ENCODE assay signal across 9 cellular contexts in genomic region chr13:108270442-108270841, GRCh38. TPM values are rescaled to one million over a fixed set of nuclear protein-coding genes. Genes with fewer than 3 reads are reported as not detected.
DNase-seq lines count a peak whose midpoint lies in the region; ATAC-seq, FAIRE-seq and TF ChIP-seq lines count a peak whose summit lies in the region.
"Had no signal": no experiment of that assay in that cellular context is flagged by ENCODE, and none has a peak within 500 bp of the region (broad histone marks: within the 10 kb centered on the region; RNA-seq: fewer than 3 reads in every experiment).

No MANE protein-coding gene starts in this region.

- peak overlapping the region; percentile 12 to 36 for H3K4me3 ChIP-seq in muscle layer of colon (ENCODE audit: low read depth in 1 of 2, low read length in 2 of 2)
- no peak overlapping the region for H3K4me3 ChIP-seq in Caco-2 (ENCODE audit: low read depth, low read length)

- CTCF ChIA-PET in activated CD4-positive, alpha-beta T cell treated with anti-CD3 and anti-CD28 coated beads for 36 hours (lab: Charles Lee), result interaction anchor here (0.6 kb wide), 1 partner anchor 61 kb away, joined by 3 read pairs; no protein-coding TSS in a partner anchor
- CTCF ChIA-PET in Caco-2 (lab: Charles Lee), result no interaction called here

- H3K27ac Mint-ChIP-seq in activated CD4-positive, alpha-beta T cell treated with anti-CD3 and anti-CD28 coated beads for 36 hours, result peak overlapping the region; percentile 82
- peak overlapping the region; percentile 89 for H3K27ac Mint-ChIP-seq in activated naive CD8-positive, alpha-beta T cell treated with anti-CD3 and anti-CD28 coated beads for 36 hours
- no peak overlapping the region for H3K27ac Mint-ChIP-seq in Caco-2 (ENCODE audit: unreplicated experiment)

- BruUV-seq in Caco-2 (replicated peaks; lab: Mats Ljungman, UMichigan), result no TSS peak

- POLR2A ChIA-PET in activated CD4-positive, alpha-beta T cell treated with anti-CD3 and anti-CD28 coated beads for 36 hours (lab: Charles Lee), result no interaction called here
- POLR2A ChIA-PET in Caco-2 (lab: Charles Lee), result no interaction called here

- no peaks in the 10 kb centered on the region for H3K36me3 ChIP-seq in muscle layer of colon (ENCODE audit: insufficient read depth, low read length)
- H3K36me3 ChIP-seq in Caco-2 (ENCODE audit: control insufficient read depth, insufficient read depth, low read length), result no peaks in the 10 kb centered on the region

- no peaks in the 10 kb centered on the region for H3K27me3 Mint-ChIP-seq in activated CD4-positive, alpha-beta T cell treated with anti-CD3 and anti-CD28 coated beads for 36 hours
- H3K27me3 Mint-ChIP-seq in activated naive CD8-positive, alpha-beta T cell treated with anti-CD3 and anti-CD28 coated beads for 36 hours, result no peaks in the 10 kb centered on the region
- no peaks in the 10 kb centered on the region for H3K27me3 Mint-ChIP-seq in Caco-2 (ENCODE audit: insufficient read depth, unreplicated experiment)

- H3K9me3 ChIP-seq in muscle layer of colon (ENCODE audit: low read length) (no peaks in the 10 kb centered on the region), Caco-2 (no peaks in the 10 kb centered on the region)

- H3K4me1 Mint-ChIP-seq in activated CD4-positive, alpha-beta T cell treated with anti-CD3 and anti-CD28 coated beads for 36 hours, result peaks cover 43% of the 10 kb centered on the region
- peaks cover 31% of the 10 kb centered on the region for H3K4me1 Mint-ChIP-seq in activated naive CD8-positive, alpha-beta T cell treated with anti-CD3 and anti-CD28 coated beads for 36 hours
- no peaks in the 10 kb centered on the region for H3K4me1 Mint-ChIP-seq in Caco-2 (ENCODE audit: low read depth, unreplicated experiment)

- no peak for TF ChIP-seq CTCF in Caco-2 (IDR thresholded peaks at IDR 0.05; ENCODE audit: insufficient read depth in 1 of 2, low read depth in 1 of 2, low read length in 1 of 2, severe bottlenecking in 1 of 2, unreplicated experiment in 1 of 2)

- H3K9ac ChIP-seq in muscle layer of colon (ENCODE audit: low read length), result no peak overlapping the region

- H3K27me3 ChIP-seq in muscle layer of colon (ENCODE audit: control insufficient read depth in 1 of 2, insufficient read depth in 2 of 2, low read length in 2 of 2), result no peaks in the 10 kb centered on the region
- H3K27me3 ChIP-seq in Caco-2 (replicated peaks; ENCODE audit: control insufficient read depth, insufficient read depth, low read length), result no peaks in the 10 kb centered on the region

- ATAC-seq in activated CD4-positive, alpha-beta T cell treated with anti-CD3 and anti-CD28 coated beads for 36 hours, result peak; percentile 2
- ATAC-seq in HG03095 (IDR thresholded peaks at IDR 0.05; ENCODE audit: unreplicated experiment) (peak; percentile 8), GM18873 (IDR thresholded peaks at IDR 0.05; ENCODE audit: low FRiP score, unreplicated experiment) (no peak)

- no peak for FAIRE-seq in HTR-8/SVneo (lab: Jason Lieb, UNC)

- peak overlapping the region; percentile 72 for H3K4me3 Mint-ChIP-seq in activated CD4-positive, alpha-beta T cell treated with anti-CD3 and anti-CD28 coated beads for 36 hours
- peak overlapping the region; percentile 82 for H3K4me3 Mint-ChIP-seq in activated naive CD8-positive, alpha-beta T cell treated with anti-CD3 and anti-CD28 coated beads for 36 hours
- H3K4me3 Mint-ChIP-seq in Caco-2 (ENCODE audit: unreplicated experiment), result no peak overlapping the region

- intact Hi-C loops in activated CD4-positive, alpha-beta T cell treated with anti-CD3 and anti-CD28 coated beads for 36 hours (cut with DNase I, micrococcal nuclease), result no loop called here
- intact Hi-C loops in Caco-2 (cut with micrococcal nuclease; ENCODE audit: unreplicated experiment), result no loop called here

- DNase-seq in activated CD4-positive, alpha-beta T cell treated with anti-CD3 and anti-CD28 coated beads for 36 hours, result peak; percentile 10
- DNase-seq in activated CD4-positive, alpha-beta T cell treated with anti-CD3 and anti-CD28 coated beads for 1 hour, result no peak
- no peak for DNase-seq in activated naive CD8-positive, alpha-beta T cell treated with anti-CD3 and anti-CD28 coated beads for 36 hours
- DNase-seq in Caco-2 (no peak), HTR-8/SVneo (ENCODE audit: insufficient read length, low spot score) (no peak)

- H3K4me1 ChIP-seq in muscle layer of colon (ENCODE audit: insufficient read depth, low read length) (no peaks in the 10 kb centered on the region), Caco-2 (no peaks in the 10 kb centered on the region)

- H3K9me3 Mint-ChIP-seq in activated CD4-positive, alpha-beta T cell treated with anti-CD3 and anti-CD28 coated beads for 36 hours (ENCODE audit: low read depth), result no peaks in the 10 kb centered on the region
- peaks cover 5% of the 10 kb centered on the region for H3K9me3 Mint-ChIP-seq in activated naive CD8-positive, alpha-beta T cell treated with anti-CD3 and anti-CD28 coated beads for 36 hours
- H3K9me3 Mint-ChIP-seq in Caco-2 (ENCODE audit: unreplicated experiment), result no peaks in the 10 kb centered on the region

- peaks cover 4% of the 10 kb centered on the region for H3K36me3 Mint-ChIP-seq in activated CD4-positive, alpha-beta T cell treated with anti-CD3 and anti-CD28 coated beads for 36 hours (ENCODE audit: low read depth)
- peaks cover 9% of the 10 kb centered on the region for H3K36me3 Mint-ChIP-seq in activated naive CD8-positive, alpha-beta T cell treated with anti-CD3 and anti-CD28 coated beads for 36 hours
- no peaks in the 10 kb centered on the region for H3K36me3 Mint-ChIP-seq in Caco-2 (ENCODE audit: insufficient read depth, unreplicated experiment)

- no peak overlapping the region for H3K27ac ChIP-seq in muscle layer of colon (ENCODE audit: low read depth, low read length)
- H3K27ac ChIP-seq: VCaP had no signal

RNA-seq across cellular contexts. Expression of gene TNFSF13B, which starts 0.9 kb away (rescaled TPM):
- 1 to 10 TPM; 2.3 to 2.4 TPM for total RNA-seq in activated CD4-positive, alpha-beta T cell treated with anti-CD3 and anti-CD28 coated beads for 36 hours
- total RNA-seq in activated naive CD8-positive, alpha-beta T cell treated with anti-CD3 and anti-CD28 coated beads for 36 hours, result 1 to 10 TPM; 5.1 to 6.1 TPM
- 0.41 and 0.84 TPM in 2 replicates for total RNA-seq in Caco-2 (2022)

RNA-seq across cellular contexts. Expression of gene ABHD13, which starts 52.2 kb away (rescaled TPM):
- total RNA-seq in activated CD4-positive, alpha-beta T cell treated with anti-CD3 and anti-CD28 coated beads for 36 hours, result 1 to 10 TPM; 3.4 to 4.4 TPM
- 1 to 10 TPM; 5.2 to 5.3 TPM for total RNA-seq in activated naive CD8-positive, alpha-beta T cell treated with anti-CD3 and anti-CD28 coated beads for 36 hours
- 9.5 and 9.9 TPM in 2 replicates for total RNA-seq in Caco-2 (2022)

RNA-seq across cellular contexts. Expression of gene LIG4, which starts 55.1 kb away (rescaled TPM):
- total RNA-seq in activated CD4-positive, alpha-beta T cell treated with anti-CD3 and anti-CD28 coated beads for 36 hours, result 1 to 10 TPM; 5.8 to 6.0 TPM
- total RNA-seq in activated naive CD8-positive, alpha-beta T cell treated with anti-CD3 and anti-CD28 coated beads for 36 hours, result 1 to 10 TPM; 8.9 to 9.1 TPM
- 9.0 and 9.6 TPM in 2 replicates for total RNA-seq in Caco-2 (2022)
